In genomic region chr2:130183500-130184373, GRCh38 we compare ENCODE assay signal across 8 cellular contexts. TPM values are rescaled to one million over a fixed set of nuclear protein-coding genes. Genes with fewer than 3 reads are reported as not detected.
DNase-seq lines count a peak whose midpoint lies in the region; ATAC-seq and TF ChIP-seq lines count a peak whose summit lies in the region.

No MANE protein-coding gene starts in this region.

- peaks cover 8% of the 10 kb centered on the region for H3K36me3 Mint-ChIP-seq in activated naive CD4-positive, alpha-beta T cell treated with anti-CD3 and anti-CD28 coated beads, Interleukin-2, amount 10 ng/mL, durations not matched to agents 7 days and 5 days

- H3K4me1 Mint-ChIP-seq in activated naive CD4-positive, alpha-beta T cell treated with anti-CD3 and anti-CD28 coated beads, Interleukin-2, amount 10 ng/mL, durations not matched to agents 7 days and 5 days: peaks cover 36% of the 10 kb centered on the region

- ATAC-seq in HG03442 (IDR thresholded peaks at IDR 0.05; ENCODE audit: unreplicated experiment): no peak

- no peak for DNase-seq in activated naive CD4-positive, alpha-beta T cell treated with anti-CD3 and anti-CD28 coated beads, Interleukin-2, amount 10 ng/mL, durations not matched to agents 7 days and 5 days
- DNase-seq in activated naive CD4-positive, alpha-beta T cell treated with anti-CD3 and anti-CD28 coated beads, Interleukin-2, amount 50 U/mL, for 16 hours: no peak
- peak in 42 of 58 donors; percentile 6 to 56 (median 28) for DNase-seq in anterior cingulate cortex (lab: John Stamatoyannopoulos, UW)
- peak; percentile 10 for DNase-seq in inferior parietal cortex (ENCODE audit: extremely low spot score)
- DNase-seq in tibial nerve (ENCODE audit: low spot score in 2 of 2): no peak
- DNase-seq in NCI-H2196 (lab: John Stamatoyannopoulos, UW; ENCODE audit: unreplicated experiment): no peak
- no peak for DNase-seq in H7

- no peaks in the 10 kb centered on the region for H3K27me3 Mint-ChIP-seq in activated naive CD4-positive, alpha-beta T cell treated with anti-CD3 and anti-CD28 coated beads, Interleukin-2, amount 10 ng/mL, durations not matched to agents 7 days and 5 days

- H3K4me3 Mint-ChIP-seq in activated naive CD4-positive, alpha-beta T cell treated with anti-CD3 and anti-CD28 coated beads, Interleukin-2, amount 10 ng/mL, durations not matched to agents 7 days and 5 days: peak overlapping the region; percentile 76

- H3K27me3 ChIP-seq in tibial nerve (no peaks in the 10 kb centered on the region), H7 (ENCODE audit: control insufficient read depth, insufficient read depth, low read length) (no peaks in the 10 kb centered on the region)

- peaks cover 0 to 31% (median 17%) of the 10 kb centered on the region in 4 donors for H3K4me1 ChIP-seq in tibial nerve

- peaks cover 0 to 29% (median 0%) of the 10 kb centered on the region in 3 donors for H3K36me3 ChIP-seq in tibial nerve
- H3K36me3 ChIP-seq in H7 (replicated peaks; ENCODE audit: control insufficient read depth, insufficient read depth, low read length): no peaks in the 10 kb centered on the region

- H3K9me3 ChIP-seq in tibial nerve: no peaks in the 10 kb centered on the region

- CTCF ChIA-PET in activated naive CD4-positive, alpha-beta T cell treated with anti-CD3 and anti-CD28 coated beads, Interleukin-2, amount 10 ng/mL, durations not matched to agents 7 days and 5 days (lab: Charles Lee): no interaction called here

- WGBS in tibial nerve, 2 donors: 56 to 71% methylated on average over 27 of the region's 27 CpGs

- peak overlapping the region in 2 of 4 donors; percentile 72 to 90 for H3K4me3 ChIP-seq in tibial nerve
- no peak overlapping the region for H3K4me3 ChIP-seq in H7 (ENCODE audit: insufficient read depth, low read depth, low read length)

- peak overlapping the region; percentile 85 for H3K27ac Mint-ChIP-seq in activated naive CD4-positive, alpha-beta T cell treated with anti-CD3 and anti-CD28 coated beads, Interleukin-2, amount 10 ng/mL, durations not matched to agents 7 days and 5 days

- no peak for TF ChIP-seq POLR2A in tibial nerve (IDR thresholded peaks at IDR 0.05)

- no peak for TF ChIP-seq CTCF in tibial nerve (IDR thresholded peaks at IDR 0.05)

- H3K27ac ChIP-seq in tibial nerve: peak overlapping the region in 3 of 4 donors; percentile 83 to 94 (median 93)

- TF ChIP-seq EP300 in tibial nerve (IDR thresholded peaks at IDR 0.05): no peak

- H3K9me3 Mint-ChIP-seq in activated naive CD4-positive, alpha-beta T cell treated with anti-CD3 and anti-CD28 coated beads, Interleukin-2, amount 10 ng/mL, durations not matched to agents 7 days and 5 days: no peaks in the 10 kb centered on the region

RNA-seq across cellular contexts. Expression of gene MZT2B, which starts 1.7 kb away (rescaled TPM):
- 100 to 1,000 TPM; 108 to 190 (median 153) TPM for total RNA-seq in tibial nerve
- total RNA-seq in H7 (2014; rRNA removed; shearing (Covaris generic)): 268 and 277 TPM in 2 replicates

RNA-seq across cellular contexts. Expression of gene SMPD4, which starts 2.3 kb away (rescaled TPM):
- 10 to 100 TPM; 35.2 to 72.6 (median 50.5) TPM for total RNA-seq in tibial nerve
- 68.8 and 69.7 TPM in 2 replicates for total RNA-seq in H7 (2014; rRNA removed; shearing (Covaris generic))

RNA-seq across cellular contexts. Expression of gene TUBA3E, which starts 14.5 kb away (rescaled TPM):
- total RNA-seq in tibial nerve: not detected
- not detected in 2 replicates for total RNA-seq in H7 (2014; rRNA removed; shearing (Covaris generic))

RNA-seq across cellular contexts. Expression of gene CCDC74B, which starts 38.8 kb away (rescaled TPM):
- 10 to 100 TPM in 3 of 4 donors, 1 to 10 TPM in 1; 7.2 to 32.6 (median 23.3) TPM for total RNA-seq in tibial nerve
- 7.3 and 7.4 TPM in 2 replicates for total RNA-seq in H7 (2014; rRNA removed; shearing (Covaris generic))

RNA-seq across cellular contexts. Expression of gene POTEF, which starts 54.7 kb away (rescaled TPM):
- not detected for total RNA-seq in tibial nerve
- 0.69 and 1.3 TPM in 2 replicates for total RNA-seq in H7 (2014; rRNA removed; shearing (Covaris generic))

Comparison
In these comparisons a context has a peak if more than half of its experiments do, and no peak if none do; other contexts are left out.
1. DNase-seq: peak in anterior cingulate cortex (42 of 58) and inferior parietal cortex (single experiment); none in activated naive CD4-positive, alpha-beta T cell treated with anti-CD3 and anti-CD28 coated beads, Interleukin-2, amount 10 ng/mL, durations not matched to agents 7 days and 5 days (single experiment), activated naive CD4-positive, alpha-beta T cell treated with anti-CD3 and anti-CD28 coated beads, Interleukin-2, amount 50 U/mL, for 16 hours (single experiment), tibial nerve (0 of 2), NCI-H2196 (single experiment) and H7 (single experiment).